8 cellular contexts compared by ENCODE assay signal in the genomic region with DNA sequence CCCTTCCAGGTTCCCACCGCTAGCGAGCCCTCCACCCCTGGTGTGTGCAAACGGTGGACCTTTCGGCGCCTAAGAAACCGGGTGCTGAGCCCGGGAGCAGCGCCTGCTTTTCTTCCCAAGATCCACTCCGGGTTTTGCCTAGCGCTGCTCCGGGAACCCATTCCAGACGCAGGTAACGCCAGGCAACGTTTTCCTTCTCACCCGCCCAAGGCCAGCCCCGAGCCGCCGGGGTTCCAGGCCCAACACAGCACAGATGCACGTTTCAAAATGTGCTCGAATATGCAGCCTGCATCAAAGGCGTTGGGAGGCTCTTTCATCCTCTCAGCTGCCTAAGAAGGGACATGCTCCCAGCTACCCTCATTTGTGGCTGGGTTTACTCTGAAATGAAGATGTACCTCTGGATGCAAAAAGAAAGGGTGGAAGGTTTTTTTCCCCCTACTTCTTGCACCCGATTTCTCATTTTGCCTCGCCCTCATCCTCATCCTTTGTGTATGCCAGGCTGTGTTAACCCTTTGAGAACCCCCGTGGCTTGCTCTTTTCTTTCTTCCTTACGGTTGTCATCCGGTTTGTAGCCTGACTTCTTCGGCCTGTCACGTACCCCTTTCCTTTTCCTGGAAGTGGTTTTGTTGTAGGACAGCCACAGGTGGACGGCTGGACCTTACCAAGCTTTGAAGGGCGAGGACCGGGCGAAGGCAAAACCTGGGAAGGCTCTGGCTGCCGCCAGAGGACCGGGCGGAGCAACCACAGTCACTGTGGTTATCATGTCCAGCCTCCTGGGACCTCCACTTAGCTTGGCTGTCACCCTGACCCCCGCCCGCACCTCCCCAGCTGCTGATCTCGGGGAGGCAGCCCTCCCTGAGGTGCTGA.
DNase-seq lines count a peak whose midpoint lies in the region; ATAC-seq and TF ChIP-seq lines count a peak whose summit lies in the region.

No MANE protein-coding gene starts in this region.

- peak overlapping the region; percentile 67 to 73 for H3K4me3 Mint-ChIP-seq in H9
- H3K4me3 Mint-ChIP-seq in activated naive CD8-positive, alpha-beta T cell, result peak overlapping the region; percentile 56
- peak overlapping the region; percentile 81 for H3K4me3 Mint-ChIP-seq in osteocyte (ENCODE audit: unreplicated experiment)
- peak overlapping the region; percentile 85 for H3K4me3 Mint-ChIP-seq in type B pancreatic cell

- no peaks in the 10 kb centered on the region for H3K79me2 ChIP-seq in H9 (ENCODE audit: insufficient read depth, low read length)
- H3K79me2 ChIP-seq in Loucy (ENCODE audit: insufficient read depth, low read length), result no peaks in the 10 kb centered on the region

- H3K4me1 ChIP-seq in H9 (ENCODE audit: insufficient read depth, low read length), result peaks cover 4% of the 10 kb centered on the region
- peaks cover 8% of the 10 kb centered on the region for H3K4me1 ChIP-seq in Loucy (ENCODE audit: insufficient read depth, low read length, poor library complexity, severe bottlenecking)

- H4K8ac ChIP-seq in H9 (replicated peaks; ENCODE audit: insufficient read length, low read depth, low read length), result no peak overlapping the region

- peak overlapping the region; percentile 24 for H3T11ph ChIP-seq in H9 (ENCODE audit: low read length)

- no peak overlapping the region for H3K56ac ChIP-seq in H9 (ENCODE audit: insufficient read length, low read depth, low read length)

- intact Hi-C loops in Right ventricle myocardium inferior (cut with DNase I), result loop anchor here (5.0 kb wide), 1 partner anchor 105 kb away; no protein-coding TSS in a partner anchor

- H2BK120ac ChIP-seq in H9 (ENCODE audit: low read depth, low read length, poor library complexity, severe bottlenecking), result peak overlapping the region; percentile 39

- no peaks in the 10 kb centered on the region for H3K9me2 ChIP-seq in Loucy (replicated peaks; ENCODE audit: low read depth, low read length)

- H4K20me1 ChIP-seq in H9 (ENCODE audit: control insufficient read depth, insufficient read depth, insufficient read length) (no peaks in the 10 kb centered on the region), Loucy (ENCODE audit: insufficient read depth, low read length, poor library complexity, severe bottlenecking) (no peaks in the 10 kb centered on the region)

- peaks cover 7% of the 10 kb centered on the region in 2 experiments; a peak in 4 of 5 replicates for H3K9me3 Mint-ChIP-seq in H9
- peaks cover 5% of the 10 kb centered on the region for H3K9me3 Mint-ChIP-seq in activated naive CD8-positive, alpha-beta T cell (ENCODE audit: low read depth)
- H3K9me3 Mint-ChIP-seq in osteocyte (ENCODE audit: unreplicated experiment), result peaks cover 5% of the 10 kb centered on the region
- H3K9me3 Mint-ChIP-seq in type B pancreatic cell, result peaks cover 5% of the 10 kb centered on the region

- H2BK15ac ChIP-seq in H9 (ENCODE audit: low read depth, low read length), result no peak overlapping the region

- H3K4me2 ChIP-seq in H9 (ENCODE audit: insufficient read depth, insufficient read length, low read length) (peak overlapping the region; percentile 90), Loucy (ENCODE audit: low read depth, low read length, poor library complexity, severe bottlenecking) (peak overlapping the region; percentile 88)

- H4K91ac ChIP-seq in H9 (ENCODE audit: insufficient read length, low read depth, low read length), result no peak overlapping the region

- peak overlapping the region; percentile 80 for H2AFZ ChIP-seq in H9 (ENCODE audit: low read length)
- H2AFZ ChIP-seq in Loucy (ENCODE audit: low read length), result peak overlapping the region; percentile 96

- no peak overlapping the region for H2BK20ac ChIP-seq in H9 (ENCODE audit: low read depth, low read length, poor library complexity, severe bottlenecking)

- peak; percentile 95 for ATAC-seq in Right ventricle myocardium inferior

- H3K4me1 Mint-ChIP-seq in H9, result peaks cover 30 to 39% of the 10 kb centered on the region in 2 experiments
- peaks cover 13% of the 10 kb centered on the region for H3K4me1 Mint-ChIP-seq in activated naive CD8-positive, alpha-beta T cell (ENCODE audit: low read depth)
- H3K4me1 Mint-ChIP-seq in osteocyte (ENCODE audit: unreplicated experiment), result peaks cover 16% of the 10 kb centered on the region
- peaks cover 27% of the 10 kb centered on the region for H3K4me1 Mint-ChIP-seq in type B pancreatic cell (ENCODE audit: unreplicated experiment)

- H3K36me3 ChIP-seq in Loucy (ENCODE audit: insufficient read depth, low read length), result no peaks in the 10 kb centered on the region

- no peak overlapping the region for H3K23ac ChIP-seq in H9 (ENCODE audit: insufficient read length, low read depth, low read length)

- peak; percentile 86 for DNase-seq in ELR (ENCODE audit: low read depth)
- DNase-seq in H9, result peak; percentile 91
- peak; percentile 58 to 61 for DNase-seq in SHP77 (lab: John Stamatoyannopoulos, UW)
- peak; percentile 89 for DNase-seq in Right ventricle myocardium inferior (ENCODE audit: missing footprints)
- peak; percentile 94 for DNase-seq in osteocyte (ENCODE audit: extremely low spot score, unreplicated experiment)
- DNase-seq in type B pancreatic cell (ENCODE audit: extremely low spot score, unreplicated experiment), result peak; percentile 92

- no CpG with 5 or more reads among the region's 38 CpGs for WGBS in H9 (ENCODE audit: extremely low coverage, insufficient read length, low lambda C conversion rate)

- peak overlapping the region; percentile 4 for H4K5ac ChIP-seq in H9 (ENCODE audit: insufficient read length, low read depth, low read length)

- no peaks in the 10 kb centered on the region for H3K79me1 ChIP-seq in H9 (ENCODE audit: insufficient read depth, low read depth, low read length, poor library complexity, severe bottlenecking)

- H3K27me3 ChIP-seq in H9 (ENCODE audit: insufficient read depth, low read length) (no peaks in the 10 kb centered on the region), Loucy (ENCODE audit: insufficient read depth, low read length, poor library complexity, severe bottlenecking) (peaks cover 27% of the 10 kb centered on the region)

- no peaks in the 10 kb centered on the region; the same call in 1 of the 2 replicates for H3K27me3 Mint-ChIP-seq in H9 (ENCODE audit: low read depth)
- H3K27me3 Mint-ChIP-seq in activated naive CD8-positive, alpha-beta T cell, result peaks cover 22% of the 10 kb centered on the region
- peaks cover 2% of the 10 kb centered on the region for H3K27me3 Mint-ChIP-seq in osteocyte (ENCODE audit: unreplicated experiment)
- H3K27me3 Mint-ChIP-seq in type B pancreatic cell, result no peaks in the 10 kb centered on the region

- H3K23me2 ChIP-seq in H9 (ENCODE audit: insufficient read length, low read depth, low read length, poor library complexity, severe bottlenecking), result peaks cover 7% of the 10 kb centered on the region

- H3F3A ChIP-seq in Loucy (ENCODE audit: low read depth), result no peaks in the 10 kb centered on the region

- H3K27ac ChIP-seq in H9 (ENCODE audit: insufficient read length, low read depth, low read length), result peak overlapping the region; percentile 77

- no peak overlapping the region for H2BK5ac ChIP-seq in H9 (ENCODE audit: insufficient read length, low read length)

- H3K36me3 Mint-ChIP-seq in H9 (ENCODE audit: insufficient read depth in 1 of 3, low read depth in 3 of 3) (peaks cover 2 to 23% (median 11%) of the 10 kb centered on the region in 3 experiments; a peak in 5 of 7 replicates), osteocyte (ENCODE audit: unreplicated experiment) (no peaks in the 10 kb centered on the region), type B pancreatic cell (peaks cover 4% of the 10 kb centered on the region)
- peaks cover 4% of the 10 kb centered on the region for H3K36me3 Mint-ChIP-seq in activated naive CD8-positive, alpha-beta T cell

- no peak overlapping the region; the same call in 1 of the 2 replicates for H3K4ac ChIP-seq in H9 (ENCODE audit: low read depth, low read length)

- peak overlapping the region; percentile 67 for H3K9ac ChIP-seq in H9 (ENCODE audit: extremely low read depth, insufficient read length, low read length)
- H3K9ac ChIP-seq in Loucy (ENCODE audit: low read depth, low read length, poor library complexity, severe bottlenecking), result peak overlapping the region; percentile 74

- H2BK12ac ChIP-seq in H9 (ENCODE audit: insufficient read length, low read depth, low read length), result peak overlapping the region; percentile 30

- peak overlapping the region; percentile 92 to 99 (median 97) for H3K27ac Mint-ChIP-seq in H9
- no peak overlapping the region for H3K27ac Mint-ChIP-seq in activated naive CD8-positive, alpha-beta T cell
- H3K27ac Mint-ChIP-seq in osteocyte (ENCODE audit: unreplicated experiment), result peak overlapping the region; percentile 92
- peak overlapping the region; percentile 97 for H3K27ac Mint-ChIP-seq in type B pancreatic cell

- peak overlapping the region; percentile 83; the same call in 1 of the 2 replicates for H3K14ac ChIP-seq in H9 (ENCODE audit: insufficient read depth, low read length)

- no peak overlapping the region for H2AK5ac ChIP-seq in H9 (ENCODE audit: insufficient read length, low read length)

- TF ChIP-seq CTCF in H9 (conservative IDR thresholded peaks at IDR 0.05), result peak; percentile 36; the same call in 1 of the 3 replicates
- TF ChIP-seq CTCF in Loucy (conservative IDR thresholded peaks at IDR 0.05; ENCODE audit: low read length), result no peak
- TF ChIP-seq CTCF in osteocyte (IDR thresholded peaks at IDR 0.05), result peak; percentile 14
- TF ChIP-seq CTCF in type B pancreatic cell (conservative IDR thresholded peaks at IDR 0.05), result peak; percentile 34

- peak overlapping the region; percentile 89 for H3K18ac ChIP-seq in H9 (ENCODE audit: insufficient read length, low read depth, low read length)

- H3K9me3 ChIP-seq in H9 (ENCODE audit: control insufficient read depth, low read depth, low read length) (peaks cover 5% of the 10 kb centered on the region), Loucy (ENCODE audit: insufficient read depth, low read depth, low read length) (no peaks in the 10 kb centered on the region)

- H3K4me3 ChIP-seq in Loucy (ENCODE audit: low read length, poor library complexity, severe bottlenecking), result peak overlapping the region; percentile 80

Comparison
In these comparisons a context has a peak if more than half of its experiments do, and no peak if none do; other contexts are left out.
1. Peak in every context shown above with its lines: DNase-seq, ATAC-seq, H3K4me3 ChIP-seq and H3K27ac ChIP-seq.